ENCODE assay signal across 22 cellular contexts in genomic region chr9:5696884-5697283, GRCh38.
DNase-seq lines count a peak whose midpoint lies in the region; ATAC-seq and TF ChIP-seq lines count a peak whose summit lies in the region.
"Had no signal": no experiment of that assay in that cellular context is flagged by ENCODE, and none has a peak within 500 bp of the region (broad histone marks: within the 10 kb centered on the region; RNA-seq: fewer than 3 reads in every experiment).

No MANE protein-coding gene starts in this region.

- H3K4me3 ChIP-seq in H7 (ENCODE audit: insufficient read depth, low read depth, low read length) (no peak overlapping the region), ascending aorta (no peak overlapping the region)
- H3K4me3 ChIP-seq: K562, psoas muscle, spleen, upper lobe of right lung had no signal

- H3K27ac ChIP-seq in ascending aorta = peak overlapping the region in 1 of 2 donors; percentile 22
- H3K27ac ChIP-seq: psoas muscle, spleen, upper lobe of right lung had no signal

- POLR2A ChIA-PET in activated CD4-positive, alpha-beta T cell treated with anti-CD3 and anti-CD28 coated beads for 36 hours (lab: Charles Lee) = interaction anchor here (0.6 kb wide), 1 partner anchor 54 kb away, joined by 3 read pairs; no protein-coding TSS in a partner anchor

- CTCF ChIA-PET in activated CD4-positive, alpha-beta T cell treated with anti-CD3 and anti-CD28 coated beads for 36 hours (lab: Charles Lee) = no interaction called here

- H3K36me3 ChIP-seq in H7 (replicated peaks; ENCODE audit: control insufficient read depth, insufficient read depth, low read length) = no peaks in the 10 kb centered on the region
- H3K36me3 ChIP-seq in ascending aorta = no peaks in the 10 kb centered on the region
- H3K36me3 ChIP-seq: upper lobe of right lung had no signal

- H3K9me3 Mint-ChIP-seq in activated CD4-positive, alpha-beta T cell treated with anti-CD3 and anti-CD28 coated beads for 36 hours (ENCODE audit: low read depth) = no peaks in the 10 kb centered on the region
- no peaks in the 10 kb centered on the region for H3K9me3 Mint-ChIP-seq in nephron progenitor cell
- H3K9me3 Mint-ChIP-seq: activated T-cell treated with anti-CD3 and anti-CD28 coated beads, Interleukin-2, amount 50 U/mL, for 24 hours; natural killer cell had no signal

- H3K4me1 Mint-ChIP-seq in activated CD4-positive, alpha-beta T cell treated with anti-CD3 and anti-CD28 coated beads for 36 hours = peaks cover 15% of the 10 kb centered on the region
- no peaks in the 10 kb centered on the region for H3K4me1 Mint-ChIP-seq in nephron progenitor cell
- H3K4me1 Mint-ChIP-seq: CD14-positive monocyte had no signal

- no peaks in the 10 kb centered on the region for H3K27me3 Mint-ChIP-seq in activated CD4-positive, alpha-beta T cell treated with anti-CD3 and anti-CD28 coated beads for 36 hours
- H3K27me3 Mint-ChIP-seq in nephron progenitor cell (ENCODE audit: low read depth, poor library complexity) = no peaks in the 10 kb centered on the region
- H3K27me3 Mint-ChIP-seq: activated T-cell treated with anti-CD3 and anti-CD28 coated beads, Interleukin-2, amount 50 U/mL, for 24 hours had no signal

- peak; percentile 66 for ATAC-seq in activated CD4-positive, alpha-beta T cell treated with anti-CD3 and anti-CD28 coated beads for 36 hours
- peak; percentile 75 for ATAC-seq in HG03045 (IDR thresholded peaks at IDR 0.05; ENCODE audit: unreplicated experiment)
- ATAC-seq: esophagus mucosa, K562, natural killer cell, psoas muscle, upper lobe of right lung had no signal

- no peak overlapping the region for H3K27ac Mint-ChIP-seq in activated CD4-positive, alpha-beta T cell treated with anti-CD3 and anti-CD28 coated beads for 36 hours
- peak overlapping the region; percentile 78 for H3K27ac Mint-ChIP-seq in nephron progenitor cell
- H3K27ac Mint-ChIP-seq: activated T-cell treated with anti-CD3 and anti-CD28 coated beads, Interleukin-2, amount 50 U/mL, for 24 hours; natural killer cell had no signal

- TF ChIP-seq CTCF in GM20000 (IDR thresholded peaks at IDR 0.05; ENCODE audit: extremely low read depth, missing control alignments) (no peak), nephron progenitor cell (IDR thresholded peaks at IDR 0.05) (no peak), ascending aorta (IDR thresholded peaks at IDR 0.05) (no peak)

- H3K36me3 Mint-ChIP-seq in activated CD4-positive, alpha-beta T cell treated with anti-CD3 and anti-CD28 coated beads for 36 hours (ENCODE audit: low read depth) = peaks cover 9% of the 10 kb centered on the region
- peaks cover 18% of the 10 kb centered on the region for H3K36me3 Mint-ChIP-seq in nephron progenitor cell (ENCODE audit: low read depth)

- H3K4me1 ChIP-seq in ascending aorta = peaks cover 2 to 15% of the 10 kb centered on the region in 2 donors
- H3K4me1 ChIP-seq: spleen, upper lobe of right lung had no signal

- H3K9me3 ChIP-seq in ascending aorta = no peaks in the 10 kb centered on the region
- H3K9me3 ChIP-seq: psoas muscle, spleen, upper lobe of right lung had no signal

- no peak for DNase-seq in activated CD4-positive, alpha-beta T cell treated with anti-CD3 and anti-CD28 coated beads for 36 hours
- DNase-seq in activated CD4-positive, alpha-beta T cell treated with anti-CD3 and anti-CD28 coated beads for 4 hours = no peak
- DNase-seq in GM20000 (ENCODE audit: low spot score) (peak; percentile 24), nephron progenitor cell (no peak), NCI-H1105 treated with DMSO at 0.1 percent for 48 hours (lab: John Stamatoyannopoulos, UW) (no peak), H7 (no peak), ascending aorta (ENCODE audit: low spot score in 2 of 2) (no peak)
- DNase-seq: activated CD4-positive, alpha-beta T cell treated with anti-CD3 and anti-CD28 coated beads, Interleukin-2, amount 50 U/mL, for 4 hours; activated T-cell treated with anti-CD3 and anti-CD28 coated beads, Interleukin-2, amount 50 U/mL, for 24 hours; DMS79; MV-4-11; natural killer cell; NCI-H2081 treated with DMSO at 0.1 percent for 48 hours; NCI-H526; psoas muscle; spleen; stimulated activated naive CD4-positive, alpha-beta T cell treated with Interleukin-2 at 50 U/mL for 16 hours; upper lobe of right lung had no signal

- H3K4me3 Mint-ChIP-seq in activated CD4-positive, alpha-beta T cell treated with anti-CD3 and anti-CD28 coated beads for 36 hours = no peak overlapping the region
- H3K4me3 Mint-ChIP-seq in nephron progenitor cell = no peak overlapping the region
- H3K4me3 Mint-ChIP-seq: activated T-cell treated with anti-CD3 and anti-CD28 coated beads, Interleukin-2, amount 50 U/mL, for 24 hours; CD14-positive monocyte; natural killer cell had no signal

- intact Hi-C loops in activated CD4-positive, alpha-beta T cell treated with anti-CD3 and anti-CD28 coated beads for 36 hours (cut with DNase I, micrococcal nuclease) = no loop called here
- intact Hi-C loops in ascending aorta (cut with DNase I) = no loop called here

- H3K27me3 ChIP-seq in H7 (ENCODE audit: control insufficient read depth, insufficient read depth, low read length) = no peaks in the 10 kb centered on the region
- H3K27me3 ChIP-seq in ascending aorta = no peaks in the 10 kb centered on the region
- H3K27me3 ChIP-seq: spleen, upper lobe of right lung had no signal
